In genomic region chr5:134289509-134290113, GRCh38 we compare ENCODE assay signal across 1 cellular context.
TF ChIP-seq lines count a peak whose summit lies in the region.

No MANE protein-coding gene starts in this region.

TF ChIP-seq in HepG2, 621 proteins besides CTCF, POLR2A, EP300 and RAD21 (continued from another document):
- TF ChIP-seq ZNF407 (CRISPR knock-in tag; IDR thresholded peaks at IDR 0.05; ENCODE audit: not compliant biosample characterization), result no peak
- 0 out of 2 replicates have a peak, but pooled peaks have one; percentile 39 for TF ChIP-seq ZNF792 (CRISPR knock-in tag; IDR thresholded peaks at IDR 0.05)
- TF ChIP-seq RARA (CRISPR knock-in tag; IDR thresholded peaks at IDR 0.05), result 0 out of 2 replicates have a peak, but pooled peaks have one; percentile 20
- no peak for TF ChIP-seq SMARCE1 (IDR thresholded peaks at IDR 0.05; ENCODE audit: borderline replicate concordance)
- no peak for TF ChIP-seq BATF2 (CRISPR knock-in tag; IDR thresholded peaks at IDR 0.05)
- no peak for TF ChIP-seq TP53 (CRISPR knock-in tag; conservative IDR thresholded peaks at IDR 0.05)
- no peak for TF ChIP-seq ZNF296 (CRISPR knock-in tag; conservative IDR thresholded peaks at IDR 0.05)
- TF ChIP-seq YEATS4 (CRISPR knock-in tag; IDR thresholded peaks at IDR 0.05; ENCODE audit: borderline replicate concordance), result no peak
- TF ChIP-seq CEBPG (CRISPR knock-in tag; IDR thresholded peaks at IDR 0.05), result peak; percentile 63
- no peak for TF ChIP-seq ZNF577 (CRISPR knock-in tag; IDR thresholded peaks at IDR 0.05; ENCODE audit: borderline replicate concordance, low read depth)
- no peak for TF ChIP-seq ZFP36L2 (CRISPR knock-in tag; IDR thresholded peaks at IDR 0.05)
- TF ChIP-seq NR2C2 (CRISPR knock-in tag; IDR thresholded peaks at IDR 0.05; ENCODE audit: borderline replicate concordance), result peak; percentile 45; the same call in 1 of the 2 replicates
- no peak for TF ChIP-seq FOXO4 (CRISPR knock-in tag; conservative IDR thresholded peaks at IDR 0.05)
- TF ChIP-seq MAF1 (CRISPR knock-in tag; IDR thresholded peaks at IDR 0.05; ENCODE audit: borderline replicate concordance), result 0 out of 2 replicates have a peak, but pooled peaks have one; percentile 48
- TF ChIP-seq SSRP1 (CRISPR knock-in tag; IDR thresholded peaks at IDR 0.05), result 0 out of 2 replicates have a peak, but pooled peaks have one; percentile 35
- no peak for TF ChIP-seq JARID2 (CRISPR knock-in tag; IDR thresholded peaks at IDR 0.05; ENCODE audit: insufficient replicate concordance)
